11 cellular contexts compared by ENCODE assay signal in genomic region chr3:48594431-48595049, GRCh38. TPM values are rescaled to one million over a fixed set of nuclear protein-coding genes. Genes with fewer than 3 reads are reported as not detected.
A peak's percentile ranks its signal among the peaks of the same experiment; 100 is the strongest.
DNase-seq lines count a peak whose midpoint lies in the region; TF ChIP-seq lines count a peak whose summit lies in the region.
"Had no signal": no experiment of that assay in that cellular context is flagged by ENCODE, and none has a peak within 500 bp of the region (broad histone marks: within the 10 kb centered on the region; RNA-seq: fewer than 3 reads in every experiment).

No MANE protein-coding gene starts in this region.

- H3K9me3 ChIP-seq in BLaER1 treated with 17β-estradiol and CSF1 and Interleukin-3, amounts not matched to agents 10 nM and 100 nM (replicated peaks in 1 of 11): no peaks in the 10 kb centered on the region

- H3K4me3 ChIP-seq in BLaER1 treated with 17β-estradiol and CSF1 and Interleukin-3, amounts not matched to agents 10 nM and 100 nM: peak overlapping the region in 4 of 10 experiments; percentile 9 to 35 (median 22); a peak in 3 of 20 replicates
- H3K4me3 ChIP-seq in fibroblast of the aortic adventitia (ENCODE audit: low read depth, low read length) (peak overlapping the region; percentile 61), rectal smooth muscle tissue (ENCODE audit: low read length) (peak overlapping the region; percentile 7)

- H3K27ac ChIP-seq in BLaER1 treated with 17β-estradiol and CSF1 and Interleukin-3, amounts not matched to agents 10 nM and 100 nM: no peak overlapping the region
- H3K27ac ChIP-seq in RWPE1: peak overlapping the region; percentile 100
- no peak overlapping the region for H3K27ac ChIP-seq in rectal smooth muscle tissue (ENCODE audit: low read depth, low read length)

- H3K4me2 ChIP-seq in BLaER1 treated with 17β-estradiol and CSF1 and Interleukin-3, amounts not matched to agents 10 nM and 100 nM: peak overlapping the region in 10 of 11 experiments; percentile 37 to 82 (median 54); a peak in 17 of 22 replicates

- no peak overlapping the region for H3K4me3 Mint-ChIP-seq in activated CD4-positive, alpha-beta memory T cell treated with anti-CD3 and anti-CD28 coated beads, Interleukin-2, amount 10 ng/mL, durations not matched to agents 7 days and 5 days
- H3K4me3 Mint-ChIP-seq: activated naive CD8-positive, alpha-beta T cell had no signal

- peaks cover 7% of the 10 kb centered on the region for H3K4me1 Mint-ChIP-seq in activated CD4-positive, alpha-beta memory T cell treated with anti-CD3 and anti-CD28 coated beads, Interleukin-2, amount 10 ng/mL, durations not matched to agents 7 days and 5 days

- CTCF ChIA-PET in RWPE1 (lab: Yijun Ruan, JAX): no interaction called here
- CTCF ChIA-PET in activated CD4-positive, alpha-beta memory T cell treated with anti-CD3 and anti-CD28 coated beads, Interleukin-2, amount 10 ng/mL, durations not matched to agents 7 days and 5 days (lab: Charles Lee): no interaction called here

- no peak for TF ChIP-seq CTCF in RWPE1 (conservative IDR thresholded peaks at IDR 0.05; ENCODE audit: low read depth)
- TF ChIP-seq CTCF in fibroblast of the aortic adventitia (IDR thresholded peaks at IDR 0.05; ENCODE audit: insufficient read depth, low read length): no peak

- H3K27me3 Mint-ChIP-seq in activated CD4-positive, alpha-beta memory T cell treated with anti-CD3 and anti-CD28 coated beads, Interleukin-2, amount 10 ng/mL, durations not matched to agents 7 days and 5 days: peaks cover 28% of the 10 kb centered on the region

- POLR2A ChIA-PET in RWPE1 (lab: Yijun Ruan, JAX; ENCODE audit: low non-redundant PET): no interaction called here
- POLR2A ChIA-PET in activated CD4-positive, alpha-beta memory T cell treated with anti-CD3 and anti-CD28 coated beads, Interleukin-2, amount 10 ng/mL, durations not matched to agents 7 days and 5 days (lab: Charles Lee): no interaction called here

- no peak overlapping the region for H3K27ac Mint-ChIP-seq in activated CD4-positive, alpha-beta memory T cell treated with anti-CD3 and anti-CD28 coated beads, Interleukin-2, amount 10 ng/mL, durations not matched to agents 7 days and 5 days
- H3K27ac Mint-ChIP-seq: activated naive CD8-positive, alpha-beta T cell had no signal

- peaks cover 14 to 60% (median 48%) of the 10 kb centered on the region in 11 experiments; a peak in 21 of 22 replicates for H4K20me1 ChIP-seq in BLaER1 treated with 17β-estradiol and CSF1 and Interleukin-3, amounts not matched to agents 10 nM and 100 nM

- H3K9ac ChIP-seq in BLaER1 treated with 17β-estradiol and CSF1 and Interleukin-3, amounts not matched to agents 10 nM and 100 nM: peak overlapping the region in 3 of 11 experiments; percentile 23 to 66 (median 36); a peak in 3 of 22 replicates
- H3K9ac ChIP-seq in rectal smooth muscle tissue (ENCODE audit: low read length): no peak overlapping the region

- peaks cover 21 to 32% (median 25%) of the 10 kb centered on the region in 11 experiments for H3K36me3 ChIP-seq in BLaER1 treated with 17β-estradiol and CSF1 and Interleukin-3, amounts not matched to agents 10 nM and 100 nM
- peaks cover 13% of the 10 kb centered on the region for H3K36me3 ChIP-seq in rectal smooth muscle tissue (ENCODE audit: control insufficient read depth, insufficient read depth, low read length)

- DNase-seq in RWPE1 (ENCODE audit: low spot score): no peak
- no peak for DNase-seq in fibroblast of the aortic adventitia (ENCODE audit: low read depth)
- DNase-seq in activated CD4-positive, CD25-positive, alpha-beta regulatory T cell treated with anti-CD3 and anti-CD28 coated beads, Interleukin-2, amount 50 U/mL, for 72 hours: no peak
- no peak for DNase-seq in superior temporal gyrus (ENCODE audit: extremely low spot score)
- no peak for DNase-seq in activated CD4-positive, alpha-beta memory T cell treated with anti-CD3 and anti-CD28 coated beads, Interleukin-2, amount 10 ng/mL, durations not matched to agents 7 days and 5 days
- no peak for DNase-seq in cortex of kidney (lab: John Stamatoyannopoulos, UW)
- DNase-seq: kidney, MV-4-11 had no signal

- peaks cover 22 to 34% (median 27%) of the 10 kb centered on the region in 10 experiments for H3K4me1 ChIP-seq in BLaER1 treated with 17β-estradiol and CSF1 and Interleukin-3, amounts not matched to agents 10 nM and 100 nM
- peaks cover 21% of the 10 kb centered on the region for H3K4me1 ChIP-seq in rectal smooth muscle tissue (ENCODE audit: control insufficient read depth, insufficient read depth, low read length)

- no peaks in the 10 kb centered on the region for H3K9me3 Mint-ChIP-seq in activated CD4-positive, alpha-beta memory T cell treated with anti-CD3 and anti-CD28 coated beads, Interleukin-2, amount 10 ng/mL, durations not matched to agents 7 days and 5 days

- peaks cover 10% of the 10 kb centered on the region for H3K36me3 Mint-ChIP-seq in activated CD4-positive, alpha-beta memory T cell treated with anti-CD3 and anti-CD28 coated beads, Interleukin-2, amount 10 ng/mL, durations not matched to agents 7 days and 5 days (ENCODE audit: low read depth)

- peaks cover 40 to 72% (median 57%) of the 10 kb centered on the region in 11 experiments for H3K27me3 ChIP-seq in BLaER1 treated with 17β-estradiol and CSF1 and Interleukin-3, amounts not matched to agents 10 nM and 100 nM
- peaks cover 7% of the 10 kb centered on the region for H3K27me3 ChIP-seq in rectal smooth muscle tissue (ENCODE audit: control insufficient read depth, insufficient read depth, low read length)

RNA-seq across cellular contexts. Expression of gene COL7A1, which starts 0.6 kb away (rescaled TPM):
- 8.6 and 10.2 TPM in 2 replicates for total RNA-seq in fibroblast of the aortic adventitia (ENCODE audit: low replicate concordance)
- 1 to 10 TPM in 1 of 2 experiments, under 1 TPM in 1; 0.40 to 1.4 TPM for total RNA-seq in activated CD4-positive, alpha-beta memory T cell treated with anti-CD3 and anti-CD28 coated beads, Interleukin-2, amount 10 ng/mL, durations not matched to agents 7 days and 5 days

RNA-seq across cellular contexts. Expression of gene UQCRC1, which starts 14.9 kb away (rescaled TPM):
- 97.2 and 196 TPM in 2 replicates for total RNA-seq in fibroblast of the aortic adventitia (ENCODE audit: low replicate concordance)
- 100 to 1,000 TPM; 167 to 170 TPM for total RNA-seq in activated CD4-positive, alpha-beta memory T cell treated with anti-CD3 and anti-CD28 coated beads, Interleukin-2, amount 10 ng/mL, durations not matched to agents 7 days and 5 days

RNA-seq across cellular contexts. Expression of gene TMEM89, which starts 27.0 kb away (rescaled TPM):
- total RNA-seq in fibroblast of the aortic adventitia (ENCODE audit: low replicate concordance): not detected in 2 replicates
- total RNA-seq in activated CD4-positive, alpha-beta memory T cell treated with anti-CD3 and anti-CD28 coated beads, Interleukin-2, amount 10 ng/mL, durations not matched to agents 7 days and 5 days: not detected
- total RNA-seq: kidney had no signal

RNA-seq across cellular contexts. Expression of gene UCN2, which starts 31.0 kb away (rescaled TPM):
- total RNA-seq in fibroblast of the aortic adventitia (ENCODE audit: low replicate concordance): 0.54 TPM in 1 of 2 replicates, not detected in the other
- not detected for total RNA-seq in activated CD4-positive, alpha-beta memory T cell treated with anti-CD3 and anti-CD28 coated beads, Interleukin-2, amount 10 ng/mL, durations not matched to agents 7 days and 5 days
- total RNA-seq: kidney had no signal

RNA-seq across cellular contexts. Expression of gene PFKFB4, which starts 37.9 kb away (rescaled TPM):
- total RNA-seq in fibroblast of the aortic adventitia (ENCODE audit: low replicate concordance): 4.7 and 6.1 TPM in 2 replicates
- 10 to 100 TPM; 33.3 to 34.4 TPM for total RNA-seq in activated CD4-positive, alpha-beta memory T cell treated with anti-CD3 and anti-CD28 coated beads, Interleukin-2, amount 10 ng/mL, durations not matched to agents 7 days and 5 days
